In the genomic region with DNA sequence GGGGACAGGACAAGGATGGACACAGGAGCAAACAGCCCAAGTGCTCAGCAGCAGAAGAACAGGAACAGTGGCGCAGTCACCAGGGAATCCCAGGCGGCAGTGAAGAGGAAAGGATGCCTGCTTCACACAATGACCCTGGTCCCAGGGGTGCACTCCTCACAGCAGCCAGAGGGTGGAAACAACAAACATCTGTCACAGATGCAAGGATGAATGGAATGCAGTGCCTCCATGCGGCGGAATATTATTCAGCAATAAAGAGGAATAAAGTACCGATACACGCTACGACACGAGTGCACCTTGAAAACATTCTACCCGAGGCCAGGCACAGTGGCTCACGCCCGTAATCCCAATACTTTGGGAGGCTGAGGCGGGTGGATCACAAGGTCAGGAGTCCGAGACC, we compare ENCODE assay signal across 11 cellular contexts. TPM values are rescaled to one million over a fixed set of nuclear protein-coding genes. Genes with fewer than 3 reads are reported as not detected.
A peak's percentile ranks its signal among the peaks of the same experiment; 100 is the strongest.
DNase-seq lines count a peak whose midpoint lies in the region; ATAC-seq, FAIRE-seq and TF ChIP-seq lines count a peak whose summit lies in the region.
"Had no signal": no experiment of that assay in that cellular context is flagged by ENCODE, and none has a peak within 500 bp of the region (broad histone marks: within the 10 kb centered on the region; RNA-seq: fewer than 3 reads in every experiment).

No MANE protein-coding gene starts in this region.

- POLR2A ChIA-PET in CD4-positive, alpha-beta memory T cell (lab: Charles Lee; ENCODE audit: partially characterized antibody) = interaction anchor here (2.7 kb wide), 1 partner anchor 10 kb away, joined by 22 read pairs; no protein-coding TSS in a partner anchor

- no peaks in the 10 kb centered on the region for H3K27me3 Mint-ChIP-seq in CD4-positive, alpha-beta memory T cell
- H3K27me3 Mint-ChIP-seq: activated CD8-positive, alpha-beta memory T cell treated with anti-CD3 and anti-CD28 coated beads, Interleukin-2, amount 10 ng/mL, durations not matched to agents 7 days and 5 days; activated naive CD8-positive, alpha-beta T cell treated with anti-CD3 and anti-CD28 coated beads, Interleukin-2, amount 50 U/mL, for 24 hours; B cell had no signal

- no peak overlapping the region for H3K4me3 Mint-ChIP-seq in CD4-positive, alpha-beta memory T cell
- H3K4me3 Mint-ChIP-seq: activated CD8-positive, alpha-beta memory T cell treated with anti-CD3 and anti-CD28 coated beads, Interleukin-2, amount 10 ng/mL, durations not matched to agents 7 days and 5 days; activated naive CD8-positive, alpha-beta T cell treated with anti-CD3 and anti-CD28 coated beads, Interleukin-2, amount 50 U/mL, for 24 hours; B cell had no signal

- TF ChIP-seq POLR2A in GM12891 (IDR thresholded peaks at IDR 0.05; ENCODE audit: low read depth, low read length) = no peak
- TF ChIP-seq POLR2A in gastroesophageal sphincter (IDR thresholded peaks at IDR 0.05) = no peak
- TF ChIP-seq POLR2A in sigmoid colon (IDR thresholded peaks at IDR 0.05) = no peak

- FAIRE-seq in GM12891 (lab: Jason Lieb, UNC) = peak; percentile 87

- peak in 1 of 3 experiments; percentile 6 for TF ChIP-seq CTCF in ascending aorta (IDR thresholded peaks at IDR 0.05)
- TF ChIP-seq CTCF in gastroesophageal sphincter (IDR thresholded peaks at IDR 0.05) = peak in 3 of 4 experiments; percentile 27 to 49 (median 30)
- TF ChIP-seq CTCF in sigmoid colon (IDR thresholded peaks at IDR 0.05) = no peak
- no peak for TF ChIP-seq CTCF in GM20000 (IDR thresholded peaks at IDR 0.05; ENCODE audit: extremely low read depth, missing control alignments)

- peaks cover 49 to 59% of the 10 kb centered on the region in 2 donors for H3K36me3 ChIP-seq in ascending aorta
- peaks cover 0 to 67% of the 10 kb centered on the region in 2 donors for H3K36me3 ChIP-seq in gastroesophageal sphincter
- H3K36me3 ChIP-seq in sigmoid colon = peaks cover 36 to 50% (median 40%) of the 10 kb centered on the region in 4 donors
- peaks cover 79% of the 10 kb centered on the region for H3K36me3 ChIP-seq in MG63
- H3K36me3 ChIP-seq in CD4-positive, alpha-beta memory T cell (ENCODE audit: insufficient read depth, low read length) = peaks cover 25% of the 10 kb centered on the region

- TF ChIP-seq EP300 in gastroesophageal sphincter (IDR thresholded peaks at IDR 0.05) (no peak), sigmoid colon (IDR thresholded peaks at IDR 0.05) (no peak)

- peak; percentile 46 for ATAC-seq in gastroesophageal sphincter
- ATAC-seq: activated CD8-positive, alpha-beta memory T cell treated with anti-CD3 and anti-CD28 coated beads, Interleukin-2, amount 10 ng/mL, durations not matched to agents 7 days and 5 days; activated naive CD8-positive, alpha-beta T cell treated with anti-CD3 and anti-CD28 coated beads, Interleukin-2, amount 50 U/mL, for 24 hours had no signal

- H3K27me3 ChIP-seq in ascending aorta (no peaks in the 10 kb centered on the region), gastroesophageal sphincter (no peaks in the 10 kb centered on the region), sigmoid colon (no peaks in the 10 kb centered on the region), MG63 (no peaks in the 10 kb centered on the region)
- H3K27me3 ChIP-seq in CD4-positive, alpha-beta memory T cell (ENCODE audit: insufficient read depth, low read length) = no peaks in the 10 kb centered on the region

- H3K4me1 ChIP-seq in ascending aorta (peaks cover 21 to 47% of the 10 kb centered on the region in 2 donors), gastroesophageal sphincter (peaks cover 0 to 90% (median 31%) of the 10 kb centered on the region in 3 donors), sigmoid colon (peaks cover 0 to 61% (median 52%) of the 10 kb centered on the region in 4 donors)
- H3K4me1 ChIP-seq in CD4-positive, alpha-beta memory T cell (ENCODE audit: insufficient read depth, low read length) = peaks cover 19% of the 10 kb centered on the region

- H3K9me3 Mint-ChIP-seq in CD4-positive, alpha-beta memory T cell = peaks cover 0 to 6% (median 0%) of the 10 kb centered on the region in 8 donors
- H3K9me3 Mint-ChIP-seq: activated naive CD8-positive, alpha-beta T cell treated with anti-CD3 and anti-CD28 coated beads, Interleukin-2, amount 50 U/mL, for 24 hours had no signal

- 20 to 60% methylated on average over 1 of the region's 13 CpGs for WGBS in gastroesophageal sphincter (ENCODE audit: low coverage in 1 of 2), 2 donors
- WGBS in sigmoid colon, 2 donors = 89 to 90% methylated on average over 13 of the region's 13 CpGs

- DNase-seq in GM12891 (ENCODE audit: insufficient read length, low spot score) = no peak
- DNase-seq in ascending aorta (ENCODE audit: low spot score in 2 of 2) = no peak
- DNase-seq in sigmoid colon = no peak
- no peak for DNase-seq in HUDEP-2 (lab: John Stamatoyannopoulos, UW; ENCODE audit: unreplicated experiment in 76 of 76)
- DNase-seq in MG63 = no peak
- no peak for DNase-seq in CD4-positive, alpha-beta memory T cell
- no peak for DNase-seq in GM20000 (ENCODE audit: low spot score)
- DNase-seq: activated CD8-positive, alpha-beta memory T cell treated with anti-CD3 and anti-CD28 coated beads, Interleukin-2, amount 10 ng/mL, durations not matched to agents 7 days and 5 days; activated naive CD8-positive, alpha-beta T cell treated with anti-CD3 and anti-CD28 coated beads, Interleukin-2, amount 50 U/mL, for 24 hours had no signal

- H3K4me3 ChIP-seq in ascending aorta = no peak overlapping the region
- no peak overlapping the region for H3K4me3 ChIP-seq in gastroesophageal sphincter
- H3K4me3 ChIP-seq in sigmoid colon = no peak overlapping the region
- H3K4me3 ChIP-seq in MG63 = no peak overlapping the region
- H3K4me3 ChIP-seq in CD4-positive, alpha-beta memory T cell (ENCODE audit: low read length in 2 of 2) = no peak overlapping the region

- intact Hi-C loops in ascending aorta (cut with DNase I) (loop anchor here (2.0 kb wide), 1 partner anchor 20 kb away; no protein-coding TSS in a partner anchor), sigmoid colon (cut with DNase I) (no loop called here)
- intact Hi-C loops in CD4-positive, alpha-beta memory T cell (cut with micrococcal nuclease) = no loop called here

- H3K36me3 Mint-ChIP-seq in CD4-positive, alpha-beta memory T cell = peaks cover 19 to 55% of the 10 kb centered on the region in 2 donors

- peaks cover 21 to 41% (median 29%) of the 10 kb centered on the region in 4 donors for H3K4me1 Mint-ChIP-seq in CD4-positive, alpha-beta memory T cell

- CTCF ChIA-PET in CD4-positive, alpha-beta memory T cell (lab: Charles Lee; ENCODE audit: partially characterized antibody) = interaction anchor here (2.2 kb wide), 1 partner anchor 11 kb away, joined by 6 read pairs; no protein-coding TSS in a partner anchor

- H3K27ac ChIP-seq in ascending aorta = peak overlapping the region; percentile 78 to 79
- peak overlapping the region in 3 of 4 donors; percentile 21 to 74 (median 62) for H3K27ac ChIP-seq in gastroesophageal sphincter
- peak overlapping the region; percentile 27 to 98 (median 74) for H3K27ac ChIP-seq in sigmoid colon
- H3K27ac ChIP-seq in CD4-positive, alpha-beta memory T cell (ENCODE audit: low read depth, low read length) = no peak overlapping the region

- no peaks in the 10 kb centered on the region for H3K9me3 ChIP-seq in ascending aorta
- no peaks in the 10 kb centered on the region for H3K9me3 ChIP-seq in gastroesophageal sphincter
- H3K9me3 ChIP-seq in sigmoid colon = no peaks in the 10 kb centered on the region
- no peaks in the 10 kb centered on the region for H3K9me3 ChIP-seq in MG63
- H3K9me3 ChIP-seq in CD4-positive, alpha-beta memory T cell (ENCODE audit: control insufficient read depth in 1 of 2, low read length in 2 of 2) = no peaks in the 10 kb centered on the region

- H3K27ac Mint-ChIP-seq in CD4-positive, alpha-beta memory T cell = peak overlapping the region in 2 of 7 donors; percentile 36 to 80
- H3K27ac Mint-ChIP-seq: B cell had no signal

TF ChIP-seq in GM12891, 5 proteins besides CTCF, POLR2A, EP300 and RAD21:
- no peak for TF ChIP-seq POU2F2 (IDR thresholded peaks at IDR 0.05; ENCODE audit: low read depth, low read length)
- no peak for TF ChIP-seq SPI1 (IDR thresholded peaks at IDR 0.05; ENCODE audit: low read depth, low read length)
- no peak for TF ChIP-seq PAX5 (IDR thresholded peaks at IDR 0.05; ENCODE audit: insufficient read depth, low read length, severe bottlenecking)
- TF ChIP-seq TAF1 (IDR thresholded peaks at IDR 0.05; ENCODE audit: low read depth, low read length) = no peak
- TF ChIP-seq POLR2AphosphoS5 (IDR thresholded peaks at IDR 0.05; ENCODE audit: low read depth, low read length) = no peak

RNA-seq across cellular contexts. Expression of a gene that starts 12.7 kb away (rescaled TPM):
- 37.4 TPM for polyA plus RNA-seq in GM12891 (2012; ENCODE audit: low read depth, missing spikeins)
- total RNA-seq in ascending aorta (185 TPM), gastroesophageal sphincter (10 to 100 TPM; 70.3 to 90.3 (median 80.0) TPM), sigmoid colon (100 to 1,000 TPM in 1 of 4 donors, 10 to 100 TPM in 3; 60.6 to 116 (median 73.3) TPM)
- 10 to 100 TPM; 33.6 to 82.8 (median 35.1) TPM for polyA plus RNA-seq in sigmoid colon
- 54.5 and 75.0 TPM in 2 replicates for total RNA-seq in MG63 (2014; rRNA removed; shearing (Covaris generic); ENCODE audit: low replicate concordance)
- total RNA-seq in CD4-positive, alpha-beta memory T cell = 100 to 1,000 TPM; 100 to 103 TPM
- 10 to 100 TPM in 1 of 2 donors, 1 to 10 TPM in 1; 8.8 to 13.3 TPM for polyA plus RNA-seq in CD4-positive, alpha-beta memory T cell

RNA-seq across cellular contexts. Expression of a gene that starts 31.7 kb away (rescaled TPM):
- 5.5 TPM for polyA plus RNA-seq in GM12891 (2012; ENCODE audit: low read depth, missing spikeins)
- total RNA-seq in ascending aorta = 118 TPM
- 100 to 1,000 TPM in 1 of 4 donors, 10 to 100 TPM in 3; 52.0 to 108 (median 64.9) TPM for total RNA-seq in gastroesophageal sphincter
- 10 to 100 TPM; 42.6 to 96.4 (median 68.1) TPM for total RNA-seq in sigmoid colon
- polyA plus RNA-seq in sigmoid colon = 10 to 100 TPM in 1 of 3 donors, 1 to 10 TPM in 2; 7.2 to 34.3 (median 8.1) TPM
- 18.6 and 20.4 TPM in 2 replicates for total RNA-seq in MG63 (2014; rRNA removed; shearing (Covaris generic); ENCODE audit: low replicate concordance)
- total RNA-seq in CD4-positive, alpha-beta memory T cell = 10 to 100 TPM; 35.7 to 36.6 TPM
- 10 to 100 TPM in 1 of 2 donors, 1 to 10 TPM in 1; 9.0 to 23.8 TPM for polyA plus RNA-seq in CD4-positive, alpha-beta memory T cell

Comparison
In these comparisons a context has a peak if more than half of its experiments do, and no peak if none do; other contexts are left out.
1. CTCF ChIP-seq: peak in gastroesophageal sphincter (3 of 4); none in sigmoid colon (0 of 4) and GM20000 (single experiment).